In genomic region chr18:60889442-60889841, GRCh38 we compare ENCODE assay signal across 9 cellular contexts.
"Had no signal": no experiment of that assay in that cellular context is flagged by ENCODE, and none has a peak within 500 bp of the region (broad histone marks: within the 10 kb centered on the region; RNA-seq: fewer than 3 reads in every experiment).

No MANE protein-coding gene starts in this region.

- H3K27ac Mint-ChIP-seq: GM23338, H9, HFFc6 had no signal

- H3K36me3 ChIP-seq: HAP-1 had no signal

- H3K4me1 ChIP-seq: HAP-1 had no signal

- ATAC-seq: GM23338, HCT116 had no signal

- H3K4me2 ChIP-seq: GM23338 had no signal

- H3K27ac ChIP-seq: GM23248 had no signal

- H3K9ac ChIP-seq: GM23248 had no signal

- H3K4me3 ChIP-seq: GM23248, GM23338, HAP-1 had no signal

- DNase-seq: GM23248, GOT3, H7, H9, HCEC 1CT, HFFc6 had no signal

- H3K9me3 Mint-ChIP-seq: GM23338, H9, HFFc6 had no signal
